ENCODE assay signal across 9 cellular contexts in the genomic region with DNA sequence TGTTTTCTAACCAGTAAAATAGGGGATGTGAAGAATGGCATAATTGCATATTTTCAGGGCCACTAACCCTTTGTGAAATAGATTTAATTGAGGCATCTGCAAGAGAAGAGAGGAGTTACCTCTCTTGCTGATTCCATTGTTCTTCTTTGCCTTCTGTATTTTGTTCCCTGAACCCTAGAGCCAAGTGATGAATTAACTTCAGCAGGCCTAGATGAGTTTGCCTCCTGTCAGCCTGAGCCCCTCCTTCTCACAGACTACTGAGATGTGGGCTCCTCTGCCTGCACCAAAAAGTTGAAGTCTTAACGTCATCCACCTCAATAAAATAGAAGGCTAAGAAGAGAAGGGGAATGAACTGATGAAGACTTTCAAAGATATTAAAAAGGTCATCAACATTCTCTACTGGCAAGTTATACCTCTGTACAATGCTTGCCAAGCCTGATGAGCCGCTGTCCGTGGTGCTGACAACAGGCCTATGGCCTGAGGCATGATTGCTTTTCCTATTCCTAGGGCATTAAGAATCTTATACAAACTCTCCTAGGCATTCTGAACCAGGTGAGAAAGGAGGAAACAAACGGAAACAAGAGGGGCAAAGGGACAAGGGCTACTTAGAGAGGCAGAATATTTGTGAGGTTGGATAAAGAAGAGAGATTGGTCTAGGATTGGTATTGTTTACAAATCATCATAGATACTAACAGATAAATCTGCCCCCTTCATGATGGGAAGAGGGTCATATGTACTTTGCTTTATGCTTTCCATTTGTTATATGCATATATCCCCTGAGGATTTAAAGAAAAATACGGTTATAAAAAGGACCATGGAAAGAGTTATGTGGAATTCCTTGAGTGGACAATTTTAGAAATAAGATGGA. TPM values are rescaled to one million over a fixed set of nuclear protein-coding genes. Genes with fewer than 3 reads are reported as not detected.
A peak's percentile ranks its signal among the peaks of the same experiment; 100 is the strongest.
DNase-seq lines count a peak whose midpoint lies in the region; ATAC-seq, FAIRE-seq and TF ChIP-seq lines count a peak whose summit lies in the region.
"Had no signal": no experiment of that assay in that cellular context is flagged by ENCODE, and none has a peak within 500 bp of the region (broad histone marks: within the 10 kb centered on the region; RNA-seq: fewer than 3 reads in every experiment).

No MANE protein-coding gene starts in this region.

- no peak overlapping the region for H2AFZ ChIP-seq in HepG2 (ENCODE audit: low read length)

- TF ChIP-seq POLR2A in HepG2 (IDR thresholded peaks at IDR 0.05; ENCODE audit: insufficient read depth in 1 of 2, low read depth in 2 of 2, low read length in 2 of 2) (no peak), uterus (IDR thresholded peaks at IDR 0.05) (no peak)

- no peaks in the 10 kb centered on the region for H3K36me3 Mint-ChIP-seq in Caco-2 (ENCODE audit: insufficient read depth, unreplicated experiment)
- no peaks in the 10 kb centered on the region for H3K36me3 Mint-ChIP-seq in activated naive CD4-positive, alpha-beta T cell treated with anti-CD3 and anti-CD28 coated beads, Interleukin-2, amount 10 ng/mL, durations not matched to agents 7 days and 5 days

- intact Hi-C loops in Caco-2 (cut with micrococcal nuclease; ENCODE audit: unreplicated experiment) (loop anchor here (5.0 kb wide), 2 partner anchors 35 to 50 kb away; no protein-coding TSS in a partner anchor), HepG2 (cut with micrococcal nuclease; ENCODE audit: unreplicated experiment) (no loop called here), uterus (cut with DNase I; ENCODE audit: low total_unique reads) (no loop called here)

- no peak overlapping the region for H3K4me3 Mint-ChIP-seq in Caco-2 (ENCODE audit: unreplicated experiment)
- H3K4me3 Mint-ChIP-seq in activated naive CD4-positive, alpha-beta T cell treated with anti-CD3 and anti-CD28 coated beads, Interleukin-2, amount 10 ng/mL, durations not matched to agents 7 days and 5 days: no peak overlapping the region
- H3K4me3 Mint-ChIP-seq: nephron had no signal

- H3K9me3 ChIP-seq in Caco-2: no peaks in the 10 kb centered on the region
- H3K9me3 ChIP-seq in HepG2 (ENCODE audit: low read length): no peaks in the 10 kb centered on the region
- no peaks in the 10 kb centered on the region for H3K9me3 ChIP-seq in uterus

- H3K4me3 ChIP-seq in Caco-2 (ENCODE audit: low read depth, low read length) (no peak overlapping the region), HepG2 (replicated peaks in 1 of 3; ENCODE audit: insufficient read depth in 1 of 3, low read depth in 2 of 3, low read length in 3 of 3) (no peak overlapping the region), uterus (no peak overlapping the region)

- no peak for TF ChIP-seq RAD21 in HepG2 (CRISPR knock-in tag; IDR thresholded peaks at IDR 0.05)

- H3K36me3 ChIP-seq in Caco-2 (ENCODE audit: control insufficient read depth, insufficient read depth, low read length) (no peaks in the 10 kb centered on the region), HepG2 (replicated peaks in 1 of 2; ENCODE audit: control insufficient read depth in 1 of 2, insufficient read depth in 2 of 2, low read length in 2 of 2) (no peaks in the 10 kb centered on the region), uterus (no peaks in the 10 kb centered on the region)

- ATAC-seq in HepG2: peak; percentile 72

- BruUV-seq in Caco-2 (replicated peaks; lab: Mats Ljungman, UMichigan): no TSS peak
- no TSS peak for BruUV-seq in HepG2 (replicated peaks; lab: Mats Ljungman, UMichigan)

- H3K27ac Mint-ChIP-seq in Caco-2 (ENCODE audit: unreplicated experiment): no peak overlapping the region
- no peak overlapping the region for H3K27ac Mint-ChIP-seq in activated naive CD4-positive, alpha-beta T cell treated with anti-CD3 and anti-CD28 coated beads, Interleukin-2, amount 10 ng/mL, durations not matched to agents 7 days and 5 days
- H3K27ac Mint-ChIP-seq: nephron had no signal

- no peak for FAIRE-seq in HepG2 (lab: Jason Lieb, UNC)

- H3K79me2 ChIP-seq in HepG2 (ENCODE audit: insufficient read depth, low read length): no peaks in the 10 kb centered on the region

- H3K4me1 ChIP-seq in Caco-2 (peaks cover 25% of the 10 kb centered on the region), HepG2 (ENCODE audit: insufficient read depth, low read length) (peaks cover 21% of the 10 kb centered on the region), uterus (no peaks in the 10 kb centered on the region)

- H3K27me3 ChIP-seq in Caco-2 (replicated peaks; ENCODE audit: control insufficient read depth, insufficient read depth, low read length) (no peaks in the 10 kb centered on the region), HepG2 (ENCODE audit: control insufficient read depth in 1 of 2, insufficient read depth in 2 of 2, low read length in 2 of 2) (no peaks in the 10 kb centered on the region), uterus (no peaks in the 10 kb centered on the region)

- 0% methylated on average over 5 of the region's 5 CpGs for WGBS in HepG2 (ENCODE audit: low lambda C conversion rate)

- TF ChIP-seq CTCF in Caco-2 (IDR thresholded peaks at IDR 0.05; ENCODE audit: insufficient read depth in 1 of 2, low read depth in 1 of 2, low read length in 1 of 2, severe bottlenecking in 1 of 2, unreplicated experiment in 1 of 2) (no peak), HepG2 (CRISPR knock-in tag; IDR thresholded peaks at IDR 0.05) (no peak), uterus (IDR thresholded peaks at IDR 0.05) (no peak)

- no peaks in the 10 kb centered on the region for H3K9me3 Mint-ChIP-seq in Caco-2 (ENCODE audit: unreplicated experiment)
- H3K9me3 Mint-ChIP-seq in activated naive CD4-positive, alpha-beta T cell treated with anti-CD3 and anti-CD28 coated beads, Interleukin-2, amount 10 ng/mL, durations not matched to agents 7 days and 5 days: no peaks in the 10 kb centered on the region
- H3K9me3 Mint-ChIP-seq: nephron had no signal

- H3K27ac ChIP-seq in HepG2 (ENCODE audit: extremely low read length, insufficient read depth, low read length) (no peak overlapping the region), uterus (no peak overlapping the region)

- TF ChIP-seq EP300 in HepG2 (IDR thresholded peaks at IDR 0.05; ENCODE audit: low read depth in 2 of 2, low read length in 2 of 2): no peak
- no peak for TF ChIP-seq EP300 in HepG2 (CRISPR knock-in tag; IDR thresholded peaks at IDR 0.05; ENCODE audit: borderline replicate concordance)

- H3K4me2 ChIP-seq in HepG2 (ENCODE audit: low read depth, low read length): no peak overlapping the region

- peaks cover 13% of the 10 kb centered on the region for H3K4me1 Mint-ChIP-seq in Caco-2 (ENCODE audit: low read depth, unreplicated experiment)
- no peaks in the 10 kb centered on the region for H3K4me1 Mint-ChIP-seq in activated naive CD4-positive, alpha-beta T cell treated with anti-CD3 and anti-CD28 coated beads, Interleukin-2, amount 10 ng/mL, durations not matched to agents 7 days and 5 days

- in situ Hi-C loops in HepG2 (cut with HindIII; ENCODE audit: extremely low pct_ligation_motif_present, low pct_unique_long_range_greater_than_20kb): no loop called here

- no peak overlapping the region for H3K9ac ChIP-seq in HepG2 (ENCODE audit: insufficient read depth, low read depth, low read length)

- DNase-seq in Caco-2 (peak; percentile 69 to 81), LHCN-M2 (ENCODE audit: low read depth) (peak; percentile 32), HepG2 (ENCODE audit: low spot score) (peak; percentile 36), NCI-H2171 (lab: John Stamatoyannopoulos, UW) (no peak), uterus (no peak), NCI-H2196 treated with DMSO at 0.1 percent for 48 hours (lab: John Stamatoyannopoulos, UW; ENCODE audit: unreplicated experiment) (no peak), NCI-H510A (lab: John Stamatoyannopoulos, UW) (no peak)
- peak; percentile 60 for DNase-seq in activated naive CD4-positive, alpha-beta T cell treated with anti-CD3 and anti-CD28 coated beads, Interleukin-2, amount 10 ng/mL, durations not matched to agents 7 days and 5 days

- CTCF ChIA-PET in Caco-2 (lab: Charles Lee) (no interaction called here), HepG2 (lab: Yijun Ruan, JAX; ENCODE audit: low intra/inter-chr PET ratio, low total read pairs) (no interaction called here)
- CTCF ChIA-PET in activated naive CD4-positive, alpha-beta T cell treated with anti-CD3 and anti-CD28 coated beads, Interleukin-2, amount 10 ng/mL, durations not matched to agents 7 days and 5 days (lab: Charles Lee): no interaction called here

- H4K20me1 ChIP-seq in HepG2 (ENCODE audit: insufficient read depth, low read length): no peaks in the 10 kb centered on the region

- H3K27me3 Mint-ChIP-seq in Caco-2 (ENCODE audit: insufficient read depth, unreplicated experiment): no peaks in the 10 kb centered on the region
- H3K27me3 Mint-ChIP-seq in activated naive CD4-positive, alpha-beta T cell treated with anti-CD3 and anti-CD28 coated beads, Interleukin-2, amount 10 ng/mL, durations not matched to agents 7 days and 5 days: peaks cover 35% of the 10 kb centered on the region

- POLR2A ChIA-PET in Caco-2 (lab: Charles Lee) (no interaction called here), HepG2 (lab: Yijun Ruan, JAX) (no interaction called here)

RNA-seq across cellular contexts. Expression of gene CD24, which starts 46.8 kb away (rescaled TPM):
- 81.7 and 92.2 TPM in 2 replicates for total RNA-seq in Caco-2 (2022)
- total RNA-seq in LHCN-M2 (2014; rRNA removed): 21.5 and 50.8 TPM in 2 replicates
- 15.5 TPM for polyA plus RNA-seq in LHCN-M2 (2012)
- 11.3 and 13.6 TPM in 2 replicates for total RNA-seq in HepG2 (2016; rRNA removed; fragmentation: Illumina TruSeq; extraction: Trizol)
- total RNA-seq in HepG2 (2016; cell fraction: cytosol; rRNA removed; fragmentation: Illumina TruSeq; extraction: Trizol; ENCODE audit: low read depth): 4.1 and 5.7 TPM in 2 replicates
- total RNA-seq in HepG2 (2016; cell fraction: insoluble cytoplasmic fraction; rRNA removed; fragmentation: Illumina TruSeq; extraction: Trizol): 9.1 and 11.6 TPM in 2 replicates
- 11.4 and 13.2 TPM in 2 replicates for total RNA-seq in HepG2 (2016; cell fraction: membrane; rRNA removed; fragmentation: Illumina TruSeq; extraction: Trizol)
- 8.9 and 9.3 TPM in 2 replicates for total RNA-seq in HepG2 (2016; cell fraction: nucleus; rRNA removed; fragmentation: Illumina TruSeq; extraction: Trizol)
- polyA plus RNA-seq in HepG2 (2011; rRNA removed): 16.6 and 30.5 TPM in 2 replicates
- polyA plus RNA-seq in HepG2 (2011; cell fraction: cytosol; rRNA removed): 27.0 and 27.3 TPM in 2 replicates
- 9.1 and 9.6 TPM in 2 replicates for polyA plus RNA-seq in HepG2 (2011; cell fraction: nucleus; rRNA removed)
- 31.0 and 42.6 TPM in 2 replicates for polyA plus RNA-seq in HepG2 (2012)
- polyA plus RNA-seq in HepG2 (2016; cell fraction: cytosol; fragmentation: Illumina TruSeq; extraction: Trizol; ENCODE audit: low read depth): 6.8 and 8.0 TPM in 2 replicates
- 16.0 and 16.5 TPM in 2 replicates for polyA plus RNA-seq in HepG2 (2016; cell fraction: insoluble cytoplasmic fraction; fragmentation: Illumina TruSeq; extraction: Trizol; ENCODE audit: low read depth)
- polyA plus RNA-seq in HepG2 (2016; cell fraction: membrane; fragmentation: Illumina TruSeq; extraction: Trizol; ENCODE audit: low read depth): 14.8 and 15.9 TPM in 2 replicates
- 18.9 and 22.2 TPM in 2 replicates for polyA plus RNA-seq in HepG2 (2016; cell fraction: nucleus; fragmentation: Illumina TruSeq; extraction: Trizol; ENCODE audit: insufficient read depth, low read depth)
- polyA minus RNA-seq in HepG2 (2011; rRNA and poly(A)+ RNA removed; ENCODE audit: low replicate concordance): 11.4 and 19.3 TPM in 2 replicates
- 35.1 and 38.1 TPM in 2 replicates for polyA minus RNA-seq in HepG2 (2011; cell fraction: cytosol; rRNA and poly(A)+ RNA removed)
- 10.4 and 12.7 TPM in 2 replicates for polyA minus RNA-seq in HepG2 (2011; cell fraction: nucleus; rRNA and poly(A)+ RNA removed)
- 100 to 1,000 TPM in 1 of 4 donors, 10 to 100 TPM in 1, 1 to 10 TPM in 2; 5.1 to 235 (median 9.4) TPM for total RNA-seq in uterus

Comparison
In these comparisons a context has a peak if more than half of its experiments do, and no peak if none do; other contexts are left out.
1. DNase-seq: peak in Caco-2 (2 of 2), LHCN-M2 (single experiment), activated naive CD4-positive, alpha-beta T cell treated with anti-CD3 and anti-CD28 coated beads, Interleukin-2, amount 10 ng/mL, durations not matched to agents 7 days and 5 days (single experiment) and HepG2 (single experiment); none in NCI-H2171 (single experiment), uterus (0 of 2), NCI-H2196 treated with DMSO at 0.1 percent for 48 hours (single experiment) and NCI-H510A (single experiment).